ENCODE assay signal across 11 cellular contexts in the genomic region with DNA sequence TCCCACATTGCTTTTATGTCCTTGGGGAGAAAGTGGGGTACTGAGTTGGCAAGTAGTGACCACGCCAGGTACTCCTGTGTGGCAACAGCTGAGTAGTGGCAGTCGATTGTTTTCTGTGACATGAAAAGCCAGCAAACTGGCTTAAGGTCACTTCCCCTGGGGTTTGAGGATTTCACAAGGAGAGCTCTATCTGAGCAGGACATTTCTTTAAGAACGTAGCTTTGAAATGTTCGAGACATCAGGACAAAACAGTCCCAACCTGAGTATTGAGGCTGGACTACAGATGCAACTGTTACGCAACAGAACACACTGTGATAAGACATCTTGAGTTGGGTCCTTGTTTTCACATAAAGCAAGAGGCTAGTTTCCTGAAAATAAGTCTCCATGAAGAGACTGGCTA.
A peak's percentile ranks its signal among the peaks of the same experiment; 100 is the strongest.
DNase-seq lines count a peak whose midpoint lies in the region; ATAC-seq, FAIRE-seq and TF ChIP-seq lines count a peak whose summit lies in the region.
"Had no signal": no experiment of that assay in that cellular context is flagged by ENCODE, and none has a peak within 500 bp of the region (broad histone marks: within the 10 kb centered on the region; RNA-seq: fewer than 3 reads in every experiment).

No MANE protein-coding gene starts in this region.

- H3K36me3 ChIP-seq in esophagus squamous epithelium (peaks cover 0 to 68% (median 6%) of the 10 kb centered on the region in 3 donors), skeletal muscle tissue (ENCODE audit: control insufficient read depth in 3 of 3, insufficient read depth in 3 of 3, low read length in 3 of 3) (peaks cover 16 to 57% (median 51%) of the 10 kb centered on the region in 3 donors)

- H3K27me3 ChIP-seq in esophagus squamous epithelium (no peaks in the 10 kb centered on the region), skeletal muscle tissue (ENCODE audit: control insufficient read depth in 3 of 3, insufficient read depth in 3 of 3, low read length in 3 of 3) (no peaks in the 10 kb centered on the region)

- no peaks in the 10 kb centered on the region for H3K9me3 Mint-ChIP-seq in T-helper 1 cell treated with Interleukin-12 subunit alpha and Interleukin-12 subunit beta and Interleukin-4 antibody, amounts not matched to agents 30 μg/mL and 1 μg/mL, for 36 hours
- no peaks in the 10 kb centered on the region for H3K9me3 Mint-ChIP-seq in naive thymus-derived CD8-positive, alpha-beta T cell

- H3K27ac ChIP-seq in esophagus squamous epithelium (peak overlapping the region; percentile 41 to 79 (median 72)), skeletal muscle tissue (ENCODE audit: low read depth, low read length) (peak overlapping the region; percentile 31)
- H3K27ac ChIP-seq: VCaP had no signal

- H3K4me3 Mint-ChIP-seq in T-helper 1 cell treated with Interleukin-12 subunit alpha and Interleukin-12 subunit beta and Interleukin-4 antibody, amounts not matched to agents 30 μg/mL and 1 μg/mL, for 36 hours: no peak overlapping the region
- H3K4me3 Mint-ChIP-seq in naive thymus-derived CD8-positive, alpha-beta T cell: no peak overlapping the region

- H3K4me1 ChIP-seq in esophagus squamous epithelium: peaks cover 31 to 64% (median 36%) of the 10 kb centered on the region in 3 donors
- H3K4me1 ChIP-seq in skeletal muscle tissue (ENCODE audit: control insufficient read depth in 3 of 3, insufficient read depth in 3 of 3, low read length in 3 of 3): peaks cover 37 to 51% (median 46%) of the 10 kb centered on the region in 3 donors

- H3K36me3 Mint-ChIP-seq in T-helper 1 cell treated with Interleukin-12 subunit alpha and Interleukin-12 subunit beta and Interleukin-4 antibody, amounts not matched to agents 30 μg/mL and 1 μg/mL, for 36 hours (ENCODE audit: low read depth): peaks cover 50% of the 10 kb centered on the region
- H3K36me3 Mint-ChIP-seq in naive thymus-derived CD8-positive, alpha-beta T cell: peaks cover 0 to 81% (median 26%) of the 10 kb centered on the region in 3 donors

- no peak for DNase-seq in T-helper 1 cell
- peak; percentile 25 for DNase-seq in RKO (ENCODE audit: low spot score)
- DNase-seq in esophagus squamous epithelium (lab: John Stamatoyannopoulos, UW): no peak
- no peak for DNase-seq in lower leg skin (ENCODE audit: low spot score in 2 of 2)
- no peak for DNase-seq in RCC 7860 (ENCODE audit: low spot score)
- no peak for DNase-seq in naive thymus-derived CD8-positive, alpha-beta T cell
- DNase-seq: 8988T, NCI-H1436 had no signal

- no peak for ATAC-seq in naive thymus-derived CD8-positive, alpha-beta T cell

- no peak for TF ChIP-seq POLR2A in esophagus squamous epithelium (IDR thresholded peaks at IDR 0.05)
- no peak for TF ChIP-seq POLR2A in lower leg skin (IDR thresholded peaks at IDR 0.05)

- H3K27ac Mint-ChIP-seq in T-helper 1 cell treated with Interleukin-12 subunit alpha and Interleukin-12 subunit beta and Interleukin-4 antibody, amounts not matched to agents 30 μg/mL and 1 μg/mL, for 36 hours: peak overlapping the region; percentile 18
- peak overlapping the region in 2 of 10 donors; percentile 11 to 67 for H3K27ac Mint-ChIP-seq in naive thymus-derived CD8-positive, alpha-beta T cell

- WGBS in esophagus squamous epithelium, 2 donors: 60 to 74% methylated on average over 5 of the region's 5 CpGs
- 85 to 90% methylated on average over 5 of the region's 5 CpGs for WGBS in lower leg skin, 2 donors

- no peaks in the 10 kb centered on the region for H3K27me3 Mint-ChIP-seq in T-helper 1 cell treated with Interleukin-12 subunit alpha and Interleukin-12 subunit beta and Interleukin-4 antibody, amounts not matched to agents 30 μg/mL and 1 μg/mL, for 36 hours (ENCODE audit: low read depth)
- H3K27me3 Mint-ChIP-seq in naive thymus-derived CD8-positive, alpha-beta T cell: no peaks in the 10 kb centered on the region

- H3K4me1 Mint-ChIP-seq in T-helper 1 cell treated with Interleukin-12 subunit alpha and Interleukin-12 subunit beta and Interleukin-4 antibody, amounts not matched to agents 30 μg/mL and 1 μg/mL, for 36 hours (ENCODE audit: low read depth): peaks cover 19% of the 10 kb centered on the region
- H3K4me1 Mint-ChIP-seq in naive thymus-derived CD8-positive, alpha-beta T cell: peaks cover 18 to 68% (median 28%) of the 10 kb centered on the region in 4 donors

- H3K9me3 ChIP-seq in esophagus squamous epithelium (no peaks in the 10 kb centered on the region), skeletal muscle tissue (ENCODE audit: control insufficient read depth in 3 of 3, low read length in 3 of 3) (no peaks in the 10 kb centered on the region)

- POLR2A ChIA-PET in naive thymus-derived CD8-positive, alpha-beta T cell (lab: Charles Lee): interaction anchor here (0.7 to 1.0 kb wide), 3 partner anchors 10 to 42 kb away, joined by 3 to 5 read pairs (median 4); no protein-coding TSS in a partner anchor

- TF ChIP-seq CTCF in esophagus squamous epithelium (IDR thresholded peaks at IDR 0.05) (no peak), lower leg skin (IDR thresholded peaks at IDR 0.05) (no peak)

- no peak overlapping the region for H3K4me3 ChIP-seq in esophagus squamous epithelium
- no peak overlapping the region for H3K4me3 ChIP-seq in skeletal muscle tissue (ENCODE audit: low read length in 3 of 3)
- no peak overlapping the region for H3K4me3 ChIP-seq in lower leg skin (ENCODE audit: low read depth, poor library complexity, severe bottlenecking)

- FAIRE-seq in RCC 7860 (lab: Jason Lieb, UNC): no peak

- intact Hi-C loops in esophagus squamous epithelium (cut with DNase I): no loop called here
- intact Hi-C loops in lower leg skin (cut with DNase I; ENCODE audit: low total_unique reads): no loop called here

- H3K9ac ChIP-seq in skeletal muscle tissue (ENCODE audit: low read depth in 1 of 3, low read length in 3 of 3): no peak overlapping the region
